In the genomic region with DNA sequence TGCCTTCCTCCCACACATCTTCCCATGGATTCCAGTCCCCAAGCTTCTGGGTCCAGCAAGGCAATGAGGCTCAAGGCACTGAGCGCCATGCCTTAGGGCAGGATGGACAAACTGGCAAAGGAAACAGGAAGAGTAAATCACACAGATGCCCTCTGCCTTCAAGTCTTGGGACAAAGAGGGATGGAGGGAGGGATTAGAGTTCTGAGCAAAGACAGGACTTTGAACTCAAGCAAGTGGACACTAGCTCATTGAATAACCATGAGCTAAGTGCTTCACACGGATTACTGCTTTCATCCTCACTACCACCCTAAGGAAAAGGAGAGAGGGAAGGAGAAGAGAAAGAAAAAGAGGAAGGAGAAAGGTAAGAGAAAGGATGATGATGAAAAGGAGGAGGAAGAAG, we compare ENCODE assay signal across 1 cellular context.
TF ChIP-seq lines count a peak whose summit lies in the region.

No MANE protein-coding gene starts in this region.

TF ChIP-seq in IMR-90, 13 proteins besides CTCF, POLR2A, EP300 and RAD21 (continued from another document):
- TF ChIP-seq, protein P1, sequence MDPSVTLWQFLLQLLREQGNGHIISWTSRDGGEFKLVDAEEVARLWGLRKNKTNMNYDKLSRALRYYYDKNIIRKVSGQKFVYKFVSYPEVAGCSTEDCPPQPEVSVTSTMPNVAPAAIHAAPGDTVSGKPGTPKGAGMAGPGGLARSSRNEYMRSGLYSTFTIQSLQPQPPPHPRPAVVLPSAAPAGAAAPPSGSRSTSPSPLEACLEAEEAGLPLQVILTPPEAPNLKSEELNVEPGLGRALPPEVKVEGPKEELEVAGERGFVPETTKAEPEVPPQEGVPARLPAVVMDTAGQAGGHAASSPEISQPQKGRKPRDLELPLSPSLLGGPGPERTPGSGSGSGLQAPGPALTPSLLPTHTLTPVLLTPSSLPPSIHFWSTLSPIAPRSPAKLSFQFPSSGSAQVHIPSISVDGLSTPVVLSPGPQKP (IDR thresholded peaks at IDR 0.05; ENCODE audit: borderline replicate concordance, low read depth, low read length): no peak
